ENCODE assay signal across 8 cellular contexts in genomic region chr9:92764381-92764987, GRCh38. TPM values are rescaled to one million over a fixed set of nuclear protein-coding genes. Genes with fewer than 3 reads are reported as not detected.
A peak's percentile ranks its signal among the peaks of the same experiment; 100 is the strongest.
DNase-seq lines count a peak whose midpoint lies in the region; ATAC-seq, FAIRE-seq and TF ChIP-seq lines count a peak whose summit lies in the region.

Gene BICD2, minus strand, starts transcription at chr9:92764833. Its CDS starts 89 bp downstream, at chr9:92764744.

- TF ChIP-seq CTCF in A549 (IDR thresholded peaks at IDR 0.05) = no peak
- TF ChIP-seq CTCF in GM20000 (IDR thresholded peaks at IDR 0.05; ENCODE audit: extremely low read depth, missing control alignments) = no peak
- TF ChIP-seq CTCF in NB4 (IDR thresholded peaks at IDR 0.05; ENCODE audit: low read depth, low read length) = no peak
- no peak for TF ChIP-seq CTCF in dorsolateral prefrontal cortex (IDR thresholded peaks at IDR 0.05 in 54 of 56, conservative IDR thresholded peaks at IDR 0.05 in 2 of 56; ENCODE audit: low read depth in 1 of 56, partially characterized antibody in 56 of 56)

- CTCF ChIA-PET in A549 (lab: Yijun Ruan, JAX) = interaction anchor here (0.6 to 2.8 kb wide), 15 partner anchors 10 to 473 kb away, joined by 3 to 13 read pairs (median 4); no protein-coding TSS in a partner anchor

- H3K4me3 ChIP-seq in A549 (peak within 1 kb of the TSS; percentile 90), NB4 (ENCODE audit: low read depth, low read length) (peak within 1 kb of the TSS; percentile 85), dorsolateral prefrontal cortex (peak within 1 kb of the TSS; percentile 56 to 99 (median 96)), aorta (ENCODE audit: low read length in 2 of 2) (peak within 1 kb of the TSS; percentile 94 to 99)

- no peak for TF ChIP-seq EP300 in A549 (IDR thresholded peaks at IDR 0.05)

- peak within 1 kb of the TSS; percentile 99 for H3K27ac ChIP-seq in A549
- H3K27ac ChIP-seq in dorsolateral prefrontal cortex = peak within 1 kb of the TSS; percentile 81 to 100 (median 98)
- H3K27ac ChIP-seq in aorta (ENCODE audit: low read depth in 1 of 2, low read length in 2 of 2) = peak within 1 kb of the TSS; percentile 94 to 95

- FAIRE-seq in A549 (lab: Jason Lieb, UNC) = no peak

- 0% methylated on average over 4 of the region's 74 CpGs for WGBS in A549 (ENCODE audit: missing lambda C conversion rate)
- 1% methylated on average over 59 to 74 of the region's 74 CpGs for WGBS in aorta, 2 donors

- peak within 1 kb of the TSS; percentile 99 for H3K4me2 ChIP-seq in A549

- no peaks in the 10 kb centered on the region for H3K36me3 ChIP-seq in aorta (ENCODE audit: control insufficient read depth in 1 of 2, insufficient read depth in 2 of 2, low read length in 1 of 2)

- H3K27me3 ChIP-seq in dorsolateral prefrontal cortex (no peaks in the 10 kb centered on the region), aorta (ENCODE audit: control insufficient read depth in 1 of 2, insufficient read depth in 2 of 2, low read length in 1 of 2) (no peaks in the 10 kb centered on the region)

- TF ChIP-seq POLR2A in A549 (IDR thresholded peaks at IDR 0.05; ENCODE audit: low read length) (peak; percentile 25; the same call in 1 of the 2 replicates), NB4 (IDR thresholded peaks at IDR 0.05; ENCODE audit: extremely low read depth, insufficient read length) (no peak)

- H3K4me1 ChIP-seq in A549 (peaks cover 18% of the 10 kb centered on the region), aorta (ENCODE audit: control insufficient read depth in 1 of 2, insufficient read depth in 2 of 2, low read length in 2 of 2) (no peaks in the 10 kb centered on the region)

- ATAC-seq in A549 (no peak; a peak in 2 of 6 replicates), aorta (ENCODE audit: low FRiP score) (no peak), HG03565 (IDR thresholded peaks at IDR 0.05; ENCODE audit: unreplicated experiment) (no peak)

- intact Hi-C loops in dorsolateral prefrontal cortex (cut with DNase I) = loop anchor here (1.0 to 10.0 kb wide), 5 partner anchors 37 to 650 kb away; partner anchors contain the start of genes IPPK (in 2 of the 2), CENPP (in 1 of the 2), NOL8 (in 1 of the 2) and SPTLC1 (in 1 of the 2)
- intact Hi-C loops in aorta (cut with DNase I) = no loop called here

- TF ChIP-seq RAD21 in A549 (conservative IDR thresholded peaks at IDR 0.05 in 1 of 2, IDR thresholded peaks at IDR 0.05 in 1 of 2) = no peak

- no peak for DNase-seq in A549 (ENCODE audit: low read depth in 1 of 2, low spot score in 1 of 2)
- peak; percentile 100 for DNase-seq in GM20000 (ENCODE audit: low spot score)
- no peak for DNase-seq in NB4 (ENCODE audit: low read depth)
- DNase-seq in dorsolateral prefrontal cortex = no peak
- no peak for DNase-seq in mucosa of gallbladder (ENCODE audit: low spot score)
- peak in 1 of 2 donors; percentile 99 for DNase-seq in aorta
- DNase-seq in DMS153 treated with DMSO at 0.1 percent for 48 hours (lab: John Stamatoyannopoulos, UW; ENCODE audit: unreplicated experiment) = no peak

- H3K9me3 ChIP-seq in A549 (no peaks in the 10 kb centered on the region), aorta (ENCODE audit: control insufficient read depth, low read length) (no peaks in the 10 kb centered on the region)

- POLR2A ChIA-PET in A549 (lab: Yijun Ruan, JAX) = interaction anchor here (1.0 to 3.0 kb wide), 4 partner anchors 17 to 439 kb away, joined by 3 to 12 read pairs (median 4); partner anchors contain the start of genes CENPP, IPPK and NOL8

TF ChIP-seq in A549, 52 proteins besides CTCF, POLR2A, EP300 and RAD21:
- TF ChIP-seq MYC (IDR thresholded peaks at IDR 0.05; ENCODE audit: borderline replicate concordance, low read length) = no peak
- no peak for TF ChIP-seq HOXA7 (CRISPR knock-in tag; IDR thresholded peaks at IDR 0.05)
- 0 out of 2 replicates have a peak, but pooled peaks have one; percentile 23 for TF ChIP-seq PBX3 (IDR thresholded peaks at IDR 0.05)
- no peak for TF ChIP-seq FOXS1 (CRISPR knock-in tag; IDR thresholded peaks at IDR 0.05)
- TF ChIP-seq PHF8 (IDR thresholded peaks at IDR 0.05; ENCODE audit: borderline replicate concordance, low read depth) = peak; percentile 32; the same call in 1 of the 2 replicates
- no peak for TF ChIP-seq JUNB (IDR thresholded peaks at IDR 0.05)
- TF ChIP-seq HEYL (CRISPR knock-in tag; IDR thresholded peaks at IDR 0.05) = no peak
- TF ChIP-seq RNF2 (IDR thresholded peaks at IDR 0.05; ENCODE audit: borderline replicate concordance, low read depth) = no peak
- TF ChIP-seq ESRRA (IDR thresholded peaks at IDR 0.05; ENCODE audit: borderline replicate concordance, low read length) = no peak
- TF ChIP-seq SREBF2 (IDR thresholded peaks at IDR 0.05) = no peak
- no peak for TF ChIP-seq FOSL2 (IDR thresholded peaks at IDR 0.05)
- TF ChIP-seq FOSL2 (CRISPR knock-in tag; IDR thresholded peaks at IDR 0.05) = no peak
- no peak for TF ChIP-seq HOXB5 (CRISPR knock-in tag; IDR thresholded peaks at IDR 0.05)
- TF ChIP-seq, protein P1, sequence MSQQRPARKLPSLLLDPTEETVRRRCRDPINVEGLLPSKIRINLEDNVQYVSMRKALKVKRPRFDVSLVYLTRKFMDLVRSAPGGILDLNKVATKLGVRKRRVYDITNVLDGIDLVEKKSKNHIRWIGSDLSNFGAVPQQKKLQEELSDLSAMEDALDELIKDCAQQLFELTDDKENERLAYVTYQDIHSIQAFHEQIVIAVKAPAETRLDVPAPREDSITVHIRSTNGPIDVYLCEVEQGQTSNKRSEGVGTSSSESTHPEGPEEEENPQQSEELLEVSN (IDR thresholded peaks at IDR 0.05; ENCODE audit: borderline replicate concordance, low read depth) = no peak

RNA-seq across cellular contexts. Expression of gene BICD2, which starts in this region (rescaled TPM):
- polyA plus RNA-seq in A549 (2011; rRNA removed) (10.2 and 11.6 TPM in 2 replicates), A549 (2017; fragmentation: RNase III; extraction: RNeasy Plus Mini Kit Qiagen cat#74134 plus additional on column Dnase treatment) (24.7 to 26.7 TPM (median 26.1 TPM) in 3 replicates), aorta (10 to 100 TPM in 1 of 2 donors, 1 to 10 TPM in 1; 8.9 to 16.1 TPM)
- polyA plus RNA-seq in A549 (2012; cell fraction: cytosol; rRNA removed) = 17.7 and 21.0 TPM in 2 replicates
- 21.3 and 28.6 TPM in 2 replicates for polyA plus RNA-seq in A549 (2012; cell fraction: nucleus; rRNA removed)
- 8.6 and 9.4 TPM in 2 replicates for polyA minus RNA-seq in A549 (2011; rRNA and poly(A)+ RNA removed)
- total RNA-seq in dorsolateral prefrontal cortex (10 to 100 TPM; 26.3 to 38.7 (median 32.4) TPM), mucosa of gallbladder (26.9 TPM), aorta (10 to 100 TPM; 32.4 to 37.2 TPM)

Comparison
In these comparisons a context has a peak if more than half of its experiments do, and no peak if none do; other contexts are left out.
1. intact Hi-C loops: an anchor here in dorsolateral prefrontal cortex (1.0 to 10.0 kb wide); none called in aorta.